ENCODE assay signal across 8 cellular contexts in the genomic region with DNA sequence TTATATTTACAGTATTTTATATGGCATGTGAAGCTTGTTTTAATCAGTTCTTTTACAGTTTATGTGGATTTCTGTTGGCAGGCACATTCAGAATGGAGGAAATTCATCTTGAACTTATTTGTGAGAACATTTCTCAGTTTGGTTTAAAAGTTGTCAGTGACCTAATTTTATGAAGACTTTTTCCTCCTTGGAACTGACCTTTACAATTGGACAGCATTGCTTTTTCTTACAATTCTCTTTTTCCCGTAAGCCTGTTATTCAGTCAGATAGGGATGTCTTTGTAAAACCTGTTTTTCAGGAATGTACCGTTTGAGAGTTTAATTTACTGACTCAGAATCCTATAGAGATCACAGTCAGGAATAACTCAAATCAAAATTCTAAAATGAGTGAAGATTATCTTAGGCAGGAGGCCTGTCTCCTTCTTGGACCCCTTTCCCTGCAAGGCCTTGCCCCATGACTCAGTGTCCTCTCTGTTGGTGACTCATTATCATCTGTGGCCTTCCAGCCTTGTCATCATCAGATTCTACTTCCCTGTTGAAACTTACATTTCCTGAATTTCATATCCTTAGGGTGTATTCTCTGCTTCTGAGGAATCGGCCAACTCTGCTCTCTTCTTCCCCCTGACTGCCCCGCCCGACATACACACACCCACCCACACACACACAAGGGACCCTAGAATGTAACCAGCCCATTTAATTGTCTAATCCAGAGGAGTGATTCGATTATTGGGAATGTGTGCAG.
A peak's percentile ranks its signal among the peaks of the same experiment; 100 is the strongest.
DNase-seq lines count a peak whose midpoint lies in the region; ATAC-seq and TF ChIP-seq lines count a peak whose summit lies in the region.

No MANE protein-coding gene starts in this region.

- WGBS in sigmoid colon, 2 donors, result 50 to 52% methylated on average over 6 of the region's 6 CpGs

- no peak overlapping the region for H3K4me3 ChIP-seq in SJSA1
- no peak overlapping the region for H3K4me3 ChIP-seq in sigmoid colon

- peak in 1 of 4 donors; percentile 70 for TF ChIP-seq EP300 in sigmoid colon (IDR thresholded peaks at IDR 0.05)

- H3K27ac ChIP-seq in SJSA1 (peak overlapping the region; percentile 65), sigmoid colon (peak overlapping the region; percentile 80 to 96 (median 91))

- peaks cover 10% of the 10 kb centered on the region for H3K36me3 ChIP-seq in SJSA1
- no peaks in the 10 kb centered on the region for H3K36me3 ChIP-seq in sigmoid colon

- TF ChIP-seq POLR2A in sigmoid colon (IDR thresholded peaks at IDR 0.05), result no peak

- DNase-seq in ELR (ENCODE audit: low read depth) (peak; percentile 97), SJSA1 (ENCODE audit: low read depth in 1 of 2, low spot score in 2 of 2) (peak; percentile 74), Right ventricle myocardium superior (no peak), sigmoid colon (peak; percentile 79), NCI-H2081 treated with DMSO at 0.1 percent for 48 hours (lab: John Stamatoyannopoulos, UW) (no peak), NCI-H1105 treated with DMSO at 0.1 percent for 48 hours (lab: John Stamatoyannopoulos, UW) (no peak), NCI-H446 (lab: John Stamatoyannopoulos, UW) (no peak), NCI-H524 (lab: John Stamatoyannopoulos, UW) (no peak)

- intact Hi-C loops in Right ventricle myocardium superior (cut with DNase I), result no loop called here
- intact Hi-C loops in sigmoid colon (cut with DNase I), result no loop called here

- peaks cover 27% of the 10 kb centered on the region for H3K4me1 ChIP-seq in SJSA1 (replicated peaks)
- H3K4me1 ChIP-seq in sigmoid colon, result peaks cover 8 to 89% (median 78%) of the 10 kb centered on the region in 4 donors

- peak; percentile 41 for ATAC-seq in Right ventricle myocardium superior (ENCODE audit: poor library complexity)

- H3K27me3 ChIP-seq in SJSA1 (replicated peaks) (no peaks in the 10 kb centered on the region), sigmoid colon (no peaks in the 10 kb centered on the region)

- no peak for TF ChIP-seq CTCF in sigmoid colon (IDR thresholded peaks at IDR 0.05)

- H3K9me3 ChIP-seq in SJSA1 (replicated peaks) (0 out of 2 replicates have a peak, but pooled peaks cover 5% of the 10 kb centered on the region), sigmoid colon (no peaks in the 10 kb centered on the region)

Comparison
In these comparisons a context has a peak if more than half of its experiments do, and no peak if none do; other contexts are left out.
1. DNase-seq: peak in ELR (single experiment), SJSA1 (2 of 2) and sigmoid colon (single experiment); none in Right ventricle myocardium superior (single experiment), NCI-H2081 treated with DMSO at 0.1 percent for 48 hours (single experiment), NCI-H1105 treated with DMSO at 0.1 percent for 48 hours (single experiment), NCI-H446 (0 of 2) and NCI-H524 (0 of 2).